Comparison of ENCODE assay signal across 9 cellular contexts in genomic region chr16:89994389-89994720, GRCh38. TPM values are rescaled to one million over a fixed set of nuclear protein-coding genes. Genes with fewer than 3 reads are reported as not detected.
DNase-seq lines count a peak whose midpoint lies in the region; ATAC-seq and TF ChIP-seq lines count a peak whose summit lies in the region.
"Had no signal": no experiment of that assay in that cellular context is flagged by ENCODE, and none has a peak within 500 bp of the region (broad histone marks: within the 10 kb centered on the region; RNA-seq: fewer than 3 reads in every experiment).

No MANE protein-coding gene starts in this region.

- H3K27ac ChIP-seq in sigmoid colon, result peak overlapping the region; percentile 74 to 82 (median 82)

- H3K4me3 Mint-ChIP-seq in HFFc6, result peak overlapping the region; percentile 65
- H3K4me3 Mint-ChIP-seq in activated CD8-positive, alpha-beta T cell treated with anti-CD3 and anti-CD28 coated beads, Interleukin-2, amount 10 ng/mL, durations not matched to agents 7 days and 5 days, result peak overlapping the region; percentile 25

- peak overlapping the region; percentile 94 for H3K27ac Mint-ChIP-seq in HFFc6
- peak overlapping the region; percentile 82 for H3K27ac Mint-ChIP-seq in activated CD8-positive, alpha-beta T cell treated with anti-CD3 and anti-CD28 coated beads, Interleukin-2, amount 10 ng/mL, durations not matched to agents 7 days and 5 days

- H3K9me3 Mint-ChIP-seq in HFFc6, result peaks cover 43% of the 10 kb centered on the region
- peaks cover 9% of the 10 kb centered on the region for H3K9me3 Mint-ChIP-seq in activated CD8-positive, alpha-beta T cell treated with anti-CD3 and anti-CD28 coated beads, Interleukin-2, amount 10 ng/mL, durations not matched to agents 7 days and 5 days (ENCODE audit: insufficient read depth)

- CTCF ChIA-PET in activated CD8-positive, alpha-beta T cell treated with anti-CD3 and anti-CD28 coated beads, Interleukin-2, amount 10 ng/mL, durations not matched to agents 7 days and 5 days (lab: Charles Lee), result no interaction called here

- H3K36me3 Mint-ChIP-seq in HFFc6 (ENCODE audit: low read depth), result peaks cover 60% of the 10 kb centered on the region
- H3K36me3 Mint-ChIP-seq in activated CD8-positive, alpha-beta T cell treated with anti-CD3 and anti-CD28 coated beads, Interleukin-2, amount 10 ng/mL, durations not matched to agents 7 days and 5 days (ENCODE audit: low read depth), result peaks cover 74% of the 10 kb centered on the region

- no peaks in the 10 kb centered on the region for H3K4me1 Mint-ChIP-seq in HFFc6 (ENCODE audit: low read depth)
- H3K4me1 Mint-ChIP-seq in activated CD8-positive, alpha-beta T cell treated with anti-CD3 and anti-CD28 coated beads, Interleukin-2, amount 10 ng/mL, durations not matched to agents 7 days and 5 days (ENCODE audit: low read depth), result peaks cover 2% of the 10 kb centered on the region

- peaks cover 7 to 65% (median 13%) of the 10 kb centered on the region in 4 donors for H3K36me3 ChIP-seq in sigmoid colon

- H3K27me3 ChIP-seq in sigmoid colon, result no peaks in the 10 kb centered on the region

- intact Hi-C loops in Right ventricle myocardium superior (cut with DNase I) (no loop called here), sigmoid colon (cut with DNase I) (no loop called here)

- peaks cover 40% of the 10 kb centered on the region for H3K27me3 Mint-ChIP-seq in HFFc6 (ENCODE audit: insufficient read depth)
- no peaks in the 10 kb centered on the region for H3K27me3 Mint-ChIP-seq in activated CD8-positive, alpha-beta T cell treated with anti-CD3 and anti-CD28 coated beads, Interleukin-2, amount 10 ng/mL, durations not matched to agents 7 days and 5 days (ENCODE audit: low read depth)

- 93 to 94% methylated on average over 7 of the region's 7 CpGs for WGBS in sigmoid colon, 2 donors

- H3K4me1 ChIP-seq in sigmoid colon, result peaks cover 0 to 6% (median 0%) of the 10 kb centered on the region in 4 donors

- no peak for TF ChIP-seq CTCF in HFFc6 (IDR thresholded peaks at IDR 0.05)
- no peak for TF ChIP-seq CTCF in sigmoid colon (IDR thresholded peaks at IDR 0.05)

- DNase-seq in HFFc6, result no peak
- DNase-seq in activated CD8-positive, alpha-beta T cell treated with anti-CD3 and anti-CD28 coated beads, Interleukin-2, amount 10 ng/mL, durations not matched to agents 7 days and 5 days, result no peak
- DNase-seq in Right ventricle myocardium superior, result no peak
- no peak for DNase-seq in sigmoid colon
- DNase-seq in amniotic stem cell (lab: John Stamatoyannopoulos, UW), result no peak
- no peak for DNase-seq in NCI-H2081 (lab: John Stamatoyannopoulos, UW)
- DNase-seq in NCI-H2029 treated with DMSO at 0.1 percent for 48 hours (lab: John Stamatoyannopoulos, UW), result no peak
- DNase-seq: activated gamma-delta T cell had no signal

- POLR2A ChIA-PET in activated CD8-positive, alpha-beta T cell treated with anti-CD3 and anti-CD28 coated beads, Interleukin-2, amount 10 ng/mL, durations not matched to agents 7 days and 5 days (lab: Charles Lee), result no interaction called here

- ATAC-seq in activated CD8-positive, alpha-beta T cell treated with anti-CD3 and anti-CD28 coated beads, Interleukin-2, amount 10 ng/mL, durations not matched to agents 7 days and 5 days, result no peak
- ATAC-seq in Right ventricle myocardium superior (ENCODE audit: poor library complexity), result peak; percentile 32
- ATAC-seq in GM21825 (IDR thresholded peaks at IDR 0.05; ENCODE audit: unreplicated experiment), result no peak

- no peaks in the 10 kb centered on the region for H3K9me3 ChIP-seq in sigmoid colon

- no peak for TF ChIP-seq POLR2A in sigmoid colon (IDR thresholded peaks at IDR 0.05)

- H3K4me3 ChIP-seq in sigmoid colon, result no peak overlapping the region

- no peak for TF ChIP-seq EP300 in sigmoid colon (IDR thresholded peaks at IDR 0.05)

RNA-seq across cellular contexts. Expression of gene DBNDD1, which starts 24.9 kb away (rescaled TPM):
- total RNA-seq in HFFc6 (2021; fragmentation: NEBNext Ultra II Directional; extraction: Animal tissue kit (Norgen Biotek cat#: 25700)), result 1 to 10 TPM; 1.9 to 2.6 (median 2.1) TPM
- under 1 TPM in 1 of 2 experiments, not detected in 1; 0.18 TPM for total RNA-seq in activated CD8-positive, alpha-beta T cell treated with anti-CD3 and anti-CD28 coated beads, Interleukin-2, amount 10 ng/mL, durations not matched to agents 7 days and 5 days
- 6.3 TPM for total RNA-seq in Right ventricle myocardium superior
- total RNA-seq in sigmoid colon, result 1 to 10 TPM in 3 of 4 donors, not detected in 1; 1.4 to 3.0 (median 2.0) TPM
- polyA plus RNA-seq in sigmoid colon, result 1 to 10 TPM; 3.6 to 5.0 (median 3.9) TPM

RNA-seq across cellular contexts. Expression of gene DEF8, which starts 45.8 kb away (rescaled TPM):
- total RNA-seq in HFFc6 (2021; fragmentation: NEBNext Ultra II Directional; extraction: Animal tissue kit (Norgen Biotek cat#: 25700)), result 10 to 100 TPM; 59.6 to 69.2 (median 65.9) TPM
- 10 to 100 TPM; 19.8 to 25.7 TPM for total RNA-seq in activated CD8-positive, alpha-beta T cell treated with anti-CD3 and anti-CD28 coated beads, Interleukin-2, amount 10 ng/mL, durations not matched to agents 7 days and 5 days
- total RNA-seq in Right ventricle myocardium superior, result 46.7 TPM
- total RNA-seq in sigmoid colon, result 100 to 1,000 TPM in 1 of 4 donors, 10 to 100 TPM in 3; 68.8 to 127 (median 86.6) TPM
- 10 to 100 TPM; 24.6 to 37.2 (median 30.5) TPM for polyA plus RNA-seq in sigmoid colon
